1 cellular context compared by ENCODE assay signal in the genomic region with DNA sequence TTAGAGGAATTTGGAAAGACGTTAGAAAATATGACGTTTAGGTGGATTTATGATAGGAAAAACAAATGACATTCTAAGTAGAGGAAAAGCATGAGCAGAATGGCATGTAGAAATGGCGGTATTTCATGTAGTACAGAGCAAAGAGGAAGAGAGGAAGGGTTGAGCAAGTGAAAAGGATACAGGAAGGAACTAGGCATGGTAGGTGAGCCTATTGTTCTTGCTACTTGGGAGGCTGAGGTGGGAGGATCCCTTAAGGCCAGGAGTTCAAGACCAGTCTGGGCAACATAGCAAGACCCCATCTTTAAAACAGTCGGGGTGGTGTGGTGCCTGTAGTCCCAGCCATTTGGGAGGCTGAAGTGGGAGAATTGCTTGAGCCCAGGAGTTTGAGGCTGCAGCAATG.
TF ChIP-seq lines count a peak whose summit lies in the region.

No MANE protein-coding gene starts in this region.

TF ChIP-seq in SK-N-SH, 30 proteins besides CTCF, POLR2A, EP300 and RAD21 (continued from another document):
- TF ChIP-seq, protein P1, sequence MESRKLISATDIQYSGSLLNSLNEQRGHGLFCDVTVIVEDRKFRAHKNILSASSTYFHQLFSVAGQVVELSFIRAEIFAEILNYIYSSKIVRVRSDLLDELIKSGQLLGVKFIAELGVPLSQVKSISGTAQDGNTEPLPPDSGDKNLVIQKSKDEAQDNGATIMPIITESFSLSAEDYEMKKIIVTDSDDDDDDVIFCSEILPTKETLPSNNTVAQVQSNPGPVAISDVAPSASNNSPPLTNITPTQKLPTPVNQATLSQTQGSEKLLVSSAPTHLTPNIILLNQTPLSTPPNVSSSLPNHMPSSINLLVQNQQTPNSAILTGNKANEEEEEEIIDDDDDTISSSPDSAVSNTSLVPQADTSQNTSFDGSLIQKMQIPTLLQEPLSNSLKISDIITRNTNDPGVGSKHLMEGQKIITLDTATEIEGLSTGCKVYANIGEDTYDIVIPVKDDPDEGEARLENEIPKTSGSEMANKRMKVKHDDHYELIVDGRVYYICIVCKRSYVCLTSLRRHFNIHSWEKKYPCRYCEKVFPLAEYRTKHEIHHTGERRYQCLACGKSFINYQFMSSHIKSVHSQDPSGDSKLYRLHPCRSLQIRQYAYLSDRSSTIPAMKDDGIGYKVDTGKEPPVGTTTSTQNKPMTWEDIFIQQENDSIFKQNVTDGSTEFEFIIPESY (IDR thresholded peaks at IDR 0.05; ENCODE audit: borderline replicate concordance, low read depth): no peak
- no peak for TF ChIP-seq MXI1 (IDR thresholded peaks at IDR 0.05; ENCODE audit: low read depth, low read length)
TF ChIP-seq in SK-N-SH: peak in this region for 0.
